Comparison of ENCODE assay signal across 8 cellular contexts in the genomic region with DNA sequence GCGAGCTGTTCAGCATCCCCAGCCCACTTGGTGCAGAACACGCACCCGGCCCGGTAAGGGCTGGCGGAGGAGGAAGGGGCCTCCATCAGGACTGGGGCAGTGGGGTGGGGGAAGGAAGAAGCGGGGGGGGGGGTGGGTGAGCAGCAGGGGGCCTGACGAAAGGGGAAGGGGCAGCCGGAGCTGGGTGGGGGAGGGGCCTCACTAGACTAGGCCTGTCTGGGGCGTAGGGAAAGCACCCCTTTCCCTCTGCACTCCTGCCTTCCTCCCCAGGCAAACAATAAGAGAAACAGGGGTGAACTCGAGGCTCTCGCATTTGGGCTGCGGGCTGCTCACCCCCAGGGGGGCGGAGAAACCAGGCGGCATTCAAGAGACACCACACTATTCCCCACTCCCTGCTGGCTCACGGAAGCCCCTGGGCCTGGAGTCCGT.
DNase-seq lines count a peak whose midpoint lies in the region; ATAC-seq lines count a peak whose summit lies in the region.

No MANE protein-coding gene starts in this region.

- CTCF ChIA-PET in activated naive CD4-positive, alpha-beta T cell treated with anti-CD3 and anti-CD28 coated beads for 36 hours (lab: Charles Lee), result interaction anchor here (1.7 kb wide), 1 partner anchor 26 kb away, joined by 10 read pairs; no protein-coding TSS in a partner anchor

- no peaks in the 10 kb centered on the region for H3K9me3 Mint-ChIP-seq in activated naive CD4-positive, alpha-beta T cell treated with anti-CD3 and anti-CD28 coated beads for 36 hours

- peak overlapping the region; percentile 85 for H3K27ac Mint-ChIP-seq in activated naive CD4-positive, alpha-beta T cell treated with anti-CD3 and anti-CD28 coated beads for 36 hours

- peaks cover 18% of the 10 kb centered on the region for H3K4me1 Mint-ChIP-seq in activated naive CD4-positive, alpha-beta T cell treated with anti-CD3 and anti-CD28 coated beads for 36 hours (ENCODE audit: low read depth)

- H3K27me3 Mint-ChIP-seq in activated naive CD4-positive, alpha-beta T cell treated with anti-CD3 and anti-CD28 coated beads for 36 hours (ENCODE audit: low read depth), result no peaks in the 10 kb centered on the region

- H3K4me3 Mint-ChIP-seq in activated naive CD4-positive, alpha-beta T cell treated with anti-CD3 and anti-CD28 coated beads for 36 hours, result peak overlapping the region; percentile 81

- no peak for ATAC-seq in HG02588 (IDR thresholded peaks at IDR 0.05; ENCODE audit: unreplicated experiment)
- no peak for ATAC-seq in GM19463 (IDR thresholded peaks at IDR 0.05; ENCODE audit: unreplicated experiment)

- peak overlapping the region; percentile 67 for H3K27ac ChIP-seq in substantia nigra (ENCODE audit: low read depth, low read length, poor library complexity, severe bottlenecking)

- peak; percentile 25 to 42 (median 33) for DNase-seq in stimulated activated naive CD4-positive, alpha-beta T cell (lab: John Stamatoyannopoulos, UW)
- no peak for DNase-seq in stimulated activated naive CD4-positive, alpha-beta T cell treated with Interleukin-2 at 50 U/mL for 16 hours (lab: John Stamatoyannopoulos, UW)
- DNase-seq in activated naive CD4-positive, alpha-beta T cell treated with anti-CD3 and anti-CD28 coated beads for 36 hours, result peak; percentile 52
- DNase-seq in iris pigment epithelial cell (ENCODE audit: low read depth) (peak; percentile 14), substantia nigra (lab: John Stamatoyannopoulos, UW) (peak in 3 of 49 donors; percentile 37 to 47 (median 45)), GOT3 (lab: John Stamatoyannopoulos, UW) (no peak)

- H3K36me3 Mint-ChIP-seq in activated naive CD4-positive, alpha-beta T cell treated with anti-CD3 and anti-CD28 coated beads for 36 hours (ENCODE audit: low read depth), result peaks cover 31% of the 10 kb centered on the region

- intact Hi-C loops in activated naive CD4-positive, alpha-beta T cell treated with anti-CD3 and anti-CD28 coated beads for 36 hours (cut with micrococcal nuclease), result loop anchor here (1.0 to 2.0 kb wide), 2 partner anchors 22 to 64 kb away; no protein-coding TSS in a partner anchor

Comparison
In these comparisons a context has a peak if more than half of its experiments do, and no peak if none do; other contexts are left out.
1. DNase-seq: peak in stimulated activated naive CD4-positive, alpha-beta T cell (6 of 6), activated naive CD4-positive, alpha-beta T cell treated with anti-CD3 and anti-CD28 coated beads for 36 hours (single experiment) and iris pigment epithelial cell (single experiment); none in stimulated activated naive CD4-positive, alpha-beta T cell treated with Interleukin-2 at 50 U/mL for 16 hours (single experiment) and GOT3 (single experiment).